In genomic region chr12:91608562-91608961, GRCh38 we compare ENCODE assay signal across 26 cellular contexts.
"Had no signal": no experiment of that assay in that cellular context is flagged by ENCODE, and none has a peak within 500 bp of the region (broad histone marks: within the 10 kb centered on the region; RNA-seq: fewer than 3 reads in every experiment).

No MANE protein-coding gene starts in this region.

- H3K27me3 Mint-ChIP-seq: stimulated activated naive CD8-positive, alpha-beta T cell treated with anti-CD3 and anti-CD28 coated beads, Interleukin-15, amount 100 ng/mL, for 72 hours had no signal

- H3K4me3 Mint-ChIP-seq: endodermal cell; naive thymus-derived CD8-positive, alpha-beta T cell; neural crest cell; stimulated activated memory B cell treated with anti-CD40 and anti-IgM and Interleukin-4, amounts not matched to agents 10 μg/mL and 1 μg/mL and 100 μg/mL, for 72 hours; stimulated activated naive CD8-positive, alpha-beta T cell treated with anti-CD3 and anti-CD28 coated beads, Interleukin-15, amount 100 ng/mL, for 72 hours had no signal

- H3K4me3 ChIP-seq: coronary artery, heart left ventricle, mucosa of descending colon, ovary, prostate gland, right lobe of liver, spleen, testis, tibial nerve had no signal

- H3K27ac Mint-ChIP-seq: endodermal cell; stimulated activated memory B cell treated with anti-CD40 and anti-IgM and Interleukin-4, amounts not matched to agents 10 μg/mL and 1 μg/mL and 100 μg/mL, for 72 hours; stimulated activated naive CD8-positive, alpha-beta T cell treated with anti-CD3 and anti-CD28 coated beads, Interleukin-15, amount 100 ng/mL, for 72 hours had no signal

- H3K9me3 ChIP-seq: heart left ventricle, mucosa of descending colon, ovary, prostate gland, right lobe of liver, spleen, testis, tibial nerve had no signal

- H3K27ac ChIP-seq: coronary artery, heart left ventricle, ovary, prostate gland, right lobe of liver, spleen, testis, tibial nerve had no signal

- H3K27me3 ChIP-seq: heart left ventricle, ovary, right lobe of liver, spleen, testis, tibial nerve had no signal

- H3K9me3 Mint-ChIP-seq: endodermal cell; naive thymus-derived CD8-positive, alpha-beta T cell; neural crest cell; stimulated activated memory B cell treated with anti-CD40 and anti-IgM and Interleukin-4, amounts not matched to agents 10 μg/mL and 1 μg/mL and 100 μg/mL, for 72 hours; stimulated activated naive CD8-positive, alpha-beta T cell treated with anti-CD3 and anti-CD28 coated beads, Interleukin-15, amount 100 ng/mL, for 72 hours had no signal

- H3K36me3 ChIP-seq: heart left ventricle, ovary, prostate gland, right lobe of liver, spleen, tibial nerve had no signal

- H3K36me3 Mint-ChIP-seq: naive thymus-derived CD8-positive, alpha-beta T cell; stimulated activated memory B cell treated with anti-CD40 and anti-IgM and Interleukin-4, amounts not matched to agents 10 μg/mL and 1 μg/mL and 100 μg/mL, for 72 hours had no signal

- H3K4me1 ChIP-seq: prostate gland, right lobe of liver, spleen had no signal

- DNase-seq: caudate nucleus; effector CD4-positive, alpha-beta T cell; endodermal cell; erythroblast; heart left ventricle; hypothalamus; kidney; left cardiac atrium; mammary epithelial cell; mucosa of descending colon; naive thymus-derived CD8-positive, alpha-beta T cell; nucleus accumbens; ovary; retina; right lobe of liver; spleen; stimulated activated CD4-positive, alpha-beta T cell treated with anti-CD3 and anti-CD28 coated beads, Interleukin-15, amount 100 ng/mL, for 24 hours; stimulated activated CD4-positive, alpha-beta T cell treated with anti-CD3 and anti-CD28 coated beads, Interleukin-1b, Interleukin-23, amount 100 ng/mL, for 48 hours; stimulated activated CD4-positive, alpha-beta T cell treated with anti-CD3 and anti-CD28 coated beads, Interleukin-4, amount 100 ng/mL, for 24 hours; stimulated activated naive CD8-positive, alpha-beta T cell treated with anti-CD3 and anti-CD28 coated beads, Interleukin-15, amount 100 ng/mL, for 72 hours; testis had no signal
